In genomic region chr5:89981006-89981405, GRCh38 we compare ENCODE assay signal across 30 cellular contexts.
"Had no signal": no experiment of that assay in that cellular context is flagged by ENCODE, and none has a peak within 500 bp of the region (broad histone marks: within the 10 kb centered on the region; RNA-seq: fewer than 3 reads in every experiment).

No MANE protein-coding gene starts in this region.

- H3K4me3 ChIP-seq: adrenal gland, body of pancreas, breast epithelium had no signal

- DNase-seq: activated CD4-positive, alpha-beta memory T cell treated with anti-CD3 and anti-CD28 coated beads, Interleukin-2, amount 10 ng/mL, durations not matched to agents 7 days and 5 days; activated CD4-positive, alpha-beta T cell treated with anti-CD3 and anti-CD28 coated beads for 1 hour; activated CD4-positive, alpha-beta T cell treated with anti-CD3 and anti-CD28 coated beads for 36 hours; activated CD4-positive, alpha-beta T cell treated with anti-CD3 and anti-CD28 coated beads for 48 hours; activated CD4-positive, alpha-beta T cell treated with anti-CD3 and anti-CD28 coated beads, Interleukin-2, amount 10 ng/mL, durations not matched to agents 7 days and 5 days; activated CD4-positive, alpha-beta T cell treated with anti-CD3 and anti-CD28 coated beads, Interleukin-2, amount 50 U/mL, for 48 hours; activated CD4-positive, CD25-positive, alpha-beta regulatory T cell; activated CD8-positive, alpha-beta memory T cell treated with anti-CD3 and anti-CD28 coated beads for 24 hours; activated CD8-positive, alpha-beta memory T cell treated with anti-CD3 and anti-CD28 coated beads, Interleukin-2, amount 10 ng/mL, durations not matched to agents 7 days and 5 days; activated CD8-positive, alpha-beta memory T cell treated with anti-CD3 and anti-CD28 coated beads, Interleukin-2, amount 50 U/mL, for 48 hours; activated CD8-positive, alpha-beta T cell treated with anti-CD3 and anti-CD28 coated beads, Interleukin-2, amount 10 ng/mL, durations not matched to agents 7 days and 5 days; activated effector memory CD4-positive, alpha-beta T cell treated with anti-CD3 and anti-CD28 coated beads, Interleukin-2, amount 50 U/mL, for 16 hours; activated gamma-delta T cell treated with Interleukin-2 at 50 U/mL for 16 hours; activated naive CD4-positive, alpha-beta T cell; activated naive CD4-positive, alpha-beta T cell treated with anti-CD3 and anti-CD28 coated beads for 36 hours; activated naive CD4-positive, alpha-beta T cell treated with anti-CD3 and anti-CD28 coated beads, Interleukin-2, amount 50 U/mL, for 16 hours; activated naive CD8-positive, alpha-beta T cell treated with anti-CD3 and anti-CD28 coated beads for 36 hours; activated T-cell treated with anti-CD3 and anti-CD28 coated beads, Interleukin-2, amount 50 U/mL, for 24 hours; activated T-cell treated with anti-CD3 and anti-CD28 coated beads, Interleukin-2, amount 50 U/mL, for 48 hours; adrenal gland; amniotic stem cell; aorta; body of pancreas; brain microvascular endothelial cell; cerebellar nuclear complex; T-helper 1 cell; T-helper 2 cell; T-helper 9 cell; WERI-Rb-1 had no signal

- H3K36me3 ChIP-seq: adrenal gland, brain microvascular endothelial cell, breast epithelium, WERI-Rb-1 had no signal

- H3K27ac ChIP-seq: adrenal gland, body of pancreas, brain microvascular endothelial cell, breast epithelium, WERI-Rb-1 had no signal

- H3K9me3 ChIP-seq: adrenal gland, body of pancreas, breast epithelium had no signal
